19 cellular contexts compared by ENCODE assay signal in genomic region chr10:123809632-123810031, GRCh38.
"Had no signal": no experiment of that assay in that cellular context is flagged by ENCODE, and none has a peak within 500 bp of the region (broad histone marks: within the 10 kb centered on the region; RNA-seq: fewer than 3 reads in every experiment).

No MANE protein-coding gene starts in this region.

- H3K9me3 ChIP-seq: gastrocnemius medialis, prostate gland, right atrium auricular region, sigmoid colon, suprapubic skin, transverse colon, upper lobe of right lung, uterus had no signal

- ATAC-seq: effector memory CD8-positive, alpha-beta T cell; gastrocnemius medialis; left lobe of liver; natural killer cell; stimulated activated naive CD8-positive, alpha-beta T cell treated with anti-CD3 and anti-CD28 coated beads, Interleukin-15, amount 100 ng/mL, for 72 hours; upper lobe of right lung had no signal

- H3K4me1 ChIP-seq: gastrocnemius medialis, prostate gland, right atrium auricular region, suprapubic skin, upper lobe of right lung, uterus had no signal

- DNase-seq: cortex of kidney; effector memory CD8-positive, alpha-beta T cell; gastrocnemius medialis; head of caudate nucleus; natural killer cell; sigmoid colon; stimulated activated CD4-positive, alpha-beta T cell treated with anti-CD3 and anti-CD28 coated beads, Interleukin-15, amount 100 ng/mL, for 24 hours; stimulated activated CD4-positive, alpha-beta T cell treated with anti-CD3 and anti-CD28 coated beads, Interleukin-2, amount 100 ng/mL, for 48 hours; stimulated activated CD8-positive, alpha-beta memory T cell treated with anti-CD3 and anti-CD28 coated beads, Interleukin-4, amount 100 ng/mL, for 48 hours; stimulated activated naive CD4-positive, alpha-beta T cell; stimulated activated naive CD8-positive, alpha-beta T cell treated with anti-CD3 and anti-CD28 coated beads, Interleukin-15, amount 100 ng/mL, for 72 hours; transverse colon; upper lobe of right lung; uterus had no signal

- H3K27me3 ChIP-seq: gastrocnemius medialis, right atrium auricular region, sigmoid colon, suprapubic skin, transverse colon, upper lobe of right lung, uterus had no signal

- H3K36me3 ChIP-seq: gastrocnemius medialis, prostate gland, right atrium auricular region, sigmoid colon, suprapubic skin, transverse colon, upper lobe of right lung, uterus had no signal

- H3K4me3 ChIP-seq: gastrocnemius medialis, lung, prostate gland, right atrium auricular region, sigmoid colon, suprapubic skin, transverse colon, upper lobe of right lung, uterus had no signal

- H3K27ac ChIP-seq: gastrocnemius medialis, prostate gland, right atrium auricular region, suprapubic skin, transverse colon, upper lobe of right lung, uterus had no signal
